37 cellular contexts compared by ENCODE assay signal in genomic region chr4:58961283-58961682, GRCh38.
A peak's percentile ranks its signal among the peaks of the same experiment; 100 is the strongest.
DNase-seq lines count a peak whose midpoint lies in the region; ATAC-seq, FAIRE-seq and TF ChIP-seq lines count a peak whose summit lies in the region.
"Had no signal": no experiment of that assay in that cellular context is flagged by ENCODE, and none has a peak within 500 bp of the region (broad histone marks: within the 10 kb centered on the region; RNA-seq: fewer than 3 reads in every experiment).

No MANE protein-coding gene starts in this region.

- peaks cover 41% of the 10 kb centered on the region for H3K4me1 ChIP-seq in OCI-LY3 (ENCODE audit: low read length)
- H3K4me1 ChIP-seq in GM12878 (ENCODE audit: control insufficient read depth, insufficient read depth, low read length), result no peaks in the 10 kb centered on the region
- H3K4me1 ChIP-seq: A549, BE2C, BLaER1, Caco-2 had no signal

- TF ChIP-seq POLR2A in GM12891 (IDR thresholded peaks at IDR 0.05; ENCODE audit: low read depth, low read length) (no peak), GM12878 (IDR thresholded peaks at IDR 0.05; ENCODE audit: low read depth, low read length) (no peak)

- H3K36me3 Mint-ChIP-seq in activated CD8-positive, alpha-beta T cell treated with anti-CD3 and anti-CD28 coated beads, Interleukin-2, amount 10 ng/mL, durations not matched to agents 7 days and 5 days (ENCODE audit: low read depth), result no peaks in the 10 kb centered on the region
- H3K36me3 Mint-ChIP-seq: CD14-positive monocyte; CD4-positive, CD25-positive, alpha-beta regulatory T cell; CD8-positive, alpha-beta memory T cell; CD8-positive, alpha-beta T cell had no signal

- no peaks in the 10 kb centered on the region for H3K4me1 Mint-ChIP-seq in activated CD8-positive, alpha-beta T cell treated with anti-CD3 and anti-CD28 coated beads, Interleukin-2, amount 10 ng/mL, durations not matched to agents 7 days and 5 days (ENCODE audit: low read depth)
- H3K4me1 Mint-ChIP-seq: B cell; CD14-positive monocyte; CD4-positive, alpha-beta memory T cell; CD4-positive, CD25-positive, alpha-beta regulatory T cell; CD8-positive, alpha-beta memory T cell had no signal

- no peak for TF ChIP-seq EP300 in GM12878 (IDR thresholded peaks at IDR 0.05; ENCODE audit: borderline replicate concordance in 1 of 2, control insufficient read depth in 1 of 2, low read depth in 2 of 2, low read length in 2 of 2)

- WGBS in GM12878 (ENCODE audit: insufficient coverage, insufficient replicate concordance, low lambda C conversion rate, missing lambda C conversion rate), result 28% methylated on average over 2 of the region's 2 CpGs

- no peaks in the 10 kb centered on the region for H4K20me1 ChIP-seq in OCI-LY3 (ENCODE audit: insufficient read depth, low read length)
- H4K20me1 ChIP-seq in GM12878 (ENCODE audit: control insufficient read depth, insufficient read depth), result no peaks in the 10 kb centered on the region
- H4K20me1 ChIP-seq: BLaER1; BLaER1 treated with 17β-estradiol and CSF1 and Interleukin-3, amounts not matched to agents 10 nM and 100 nM had no signal

- H3K36me3 ChIP-seq in OCI-LY3 (replicated peaks; ENCODE audit: low read depth, low read length) (peaks cover 24% of the 10 kb centered on the region), GM12878 (ENCODE audit: control insufficient read depth in 2 of 2, insufficient read depth in 2 of 2, low read length in 1 of 2) (no peaks in the 10 kb centered on the region), brain microvascular endothelial cell (replicated peaks) (no peaks in the 10 kb centered on the region)
- H3K36me3 ChIP-seq: BE2C; BLaER1; BLaER1 treated with 17β-estradiol and CSF1 and Interleukin-3, amounts not matched to agents 10 nM and 100 nM had no signal

- RAD21 ChIA-PET in GM12878 (lab: Charles Lee; ENCODE audit: unreplicated experiment), result no interaction called here

- no peaks in the 10 kb centered on the region for H3K27me3 Mint-ChIP-seq in activated CD8-positive, alpha-beta T cell treated with anti-CD3 and anti-CD28 coated beads, Interleukin-2, amount 10 ng/mL, durations not matched to agents 7 days and 5 days (ENCODE audit: low read depth)
- H3K27me3 Mint-ChIP-seq: B cell; CD4-positive, alpha-beta memory T cell; CD4-positive, alpha-beta T cell; CD4-positive, CD25-positive, alpha-beta regulatory T cell; CD8-positive, alpha-beta memory T cell had no signal

- peak overlapping the region; percentile 83 for H3K4me2 ChIP-seq in OCI-LY3 (ENCODE audit: low read length)
- H3K4me2 ChIP-seq in GM12878 (ENCODE audit: control insufficient read depth, insufficient read depth), result no peak overlapping the region
- H3K4me2 ChIP-seq: A549; BLaER1; BLaER1 treated with 17β-estradiol and CSF1 and Interleukin-3, amounts not matched to agents 10 nM and 100 nM had no signal

- H2AFZ ChIP-seq in OCI-LY3 (ENCODE audit: low read depth, low read length) (peak overlapping the region; percentile 22; the same call in 1 of the 2 replicates), GM12878 (ENCODE audit: control insufficient read depth, low read depth, low read length) (no peak overlapping the region)

- intact Hi-C loops in GM12878 (cut with micrococcal nuclease; ENCODE audit: unreplicated experiment), result no loop called here

- H3K9ac ChIP-seq in OCI-LY3 (ENCODE audit: low read length) (peak overlapping the region; percentile 60), GM12878 (ENCODE audit: control insufficient read depth, insufficient read depth, low read length) (no peak overlapping the region)
- H3K9ac ChIP-seq: BLaER1; BLaER1 treated with 17β-estradiol and CSF1 and Interleukin-3, amounts not matched to agents 10 nM and 100 nM had no signal

- H3K27me3 ChIP-seq in OCI-LY3 (ENCODE audit: low read depth, low read length) (no peaks in the 10 kb centered on the region), GM12878 (replicated peaks in 1 of 2; ENCODE audit: control insufficient read depth in 2 of 2, insufficient read depth in 2 of 2, low read length in 1 of 2) (no peaks in the 10 kb centered on the region), brain microvascular endothelial cell (replicated peaks) (no peaks in the 10 kb centered on the region)
- H3K27me3 ChIP-seq: BE2C; BLaER1; BLaER1 treated with 17β-estradiol and CSF1 and Interleukin-3, amounts not matched to agents 10 nM and 100 nM had no signal

- in situ Hi-C loops in GM12878 (cut with MboI), result loop anchor here (25.0 kb wide), 1 partner anchor 99 kb away; no protein-coding TSS in a partner anchor
- in situ Hi-C loops in brain microvascular endothelial cell (cut with HindIII; ENCODE audit: low pct_ligation_motif_present, low sequenced_read_pairs), result no loop called here

- peak; percentile 41 for ATAC-seq in GM18868 (IDR thresholded peaks at IDR 0.05; ENCODE audit: unreplicated experiment)
- ATAC-seq in GM12878, result peak; percentile 81
- no peak for ATAC-seq in activated CD8-positive, alpha-beta T cell treated with anti-CD3 and anti-CD28 coated beads, Interleukin-2, amount 10 ng/mL, durations not matched to agents 7 days and 5 days
- ATAC-seq: A549; CD8-positive, alpha-beta T cell had no signal

- no peak overlapping the region for H3K27ac Mint-ChIP-seq in activated CD8-positive, alpha-beta T cell treated with anti-CD3 and anti-CD28 coated beads, Interleukin-2, amount 10 ng/mL, durations not matched to agents 7 days and 5 days
- H3K27ac Mint-ChIP-seq: B cell; CD14-positive monocyte; CD4-positive, alpha-beta memory T cell; CD4-positive, alpha-beta T cell; CD4-positive, CD25-positive, alpha-beta regulatory T cell; CD8-positive, alpha-beta memory T cell; CD8-positive, alpha-beta T cell had no signal

- H3K9me3 ChIP-seq in OCI-LY3 (ENCODE audit: insufficient read depth, low read length) (0 out of 2 replicates have a peak, but pooled peaks cover 13% of the 10 kb centered on the region), GM12878 (replicated peaks; ENCODE audit: control insufficient read depth, insufficient read depth, low read length) (no peaks in the 10 kb centered on the region)
- H3K9me3 ChIP-seq: A549; BE2C; BLaER1; BLaER1 treated with 17β-estradiol and CSF1 and Interleukin-3, amounts not matched to agents 10 nM and 100 nM; Caco-2 had no signal

- DNase-seq in GM12891 (ENCODE audit: insufficient read length, low spot score), result no peak
- no peak for DNase-seq in GM12878 (ENCODE audit: low read depth, low spot score)
- no peak for DNase-seq in activated CD8-positive, alpha-beta T cell treated with anti-CD3 and anti-CD28 coated beads, Interleukin-2, amount 10 ng/mL, durations not matched to agents 7 days and 5 days
- DNase-seq in HUDEP-2 (lab: John Stamatoyannopoulos, UW; ENCODE audit: unreplicated experiment in 76 of 76), result no peak
- no peak for DNase-seq in OCI-M1 (lab: John Stamatoyannopoulos, UW)
- DNase-seq in brain microvascular endothelial cell, result no peak
- DNase-seq: 8988T; ACHN; AML-193; BE2C; C1 segment of cervical spinal cord; Caco-2; Calu3; CD4-positive, alpha-beta memory T cell; CD4-positive, alpha-beta T cell; CD4-positive, CD25-positive, alpha-beta regulatory T cell; CD8-positive, alpha-beta memory T cell; CD8-positive, alpha-beta T cell; COR-L47; DMS 273 treated with DMSO at 0.1 percent for 48 hours; DMS153; DMS53; DMS79; DMS79 treated with DMSO at 0.1 percent for 48 hours; DND-41; EL had no signal

- no peak overlapping the region for H3K4me3 Mint-ChIP-seq in activated CD8-positive, alpha-beta T cell treated with anti-CD3 and anti-CD28 coated beads, Interleukin-2, amount 10 ng/mL, durations not matched to agents 7 days and 5 days
- H3K4me3 Mint-ChIP-seq: B cell; CD14-positive monocyte; CD4-positive, alpha-beta memory T cell; CD4-positive, alpha-beta T cell; CD4-positive, CD25-positive, alpha-beta regulatory T cell; CD8-positive, alpha-beta memory T cell; CD8-positive, alpha-beta T cell had no signal

- peak; percentile 14; the same call in 1 of the 2 replicates for TF ChIP-seq RAD21 in GM12878 (IDR thresholded peaks at IDR 0.05; ENCODE audit: insufficient read depth, low read depth, low read length)

- POLR2A ChIA-PET in GM12878 (lab: Charles Lee), result no interaction called here
- POLR2A ChIA-PET in activated CD8-positive, alpha-beta T cell treated with anti-CD3 and anti-CD28 coated beads, Interleukin-2, amount 10 ng/mL, durations not matched to agents 7 days and 5 days (lab: Charles Lee), result no interaction called here

- BruUV-seq in GM12878 (replicated peaks; lab: Mats Ljungman, UMichigan), result no TSS peak

- SMC1A ChIA-PET in GM12878 (lab: Charles Lee; ENCODE audit: uncharacterized antibody, unreplicated experiment), result interaction anchor here (0.8 kb wide), 1 partner anchor 15 kb away, joined by 3 read pairs; no protein-coding TSS in a partner anchor

- TF ChIP-seq CTCF in OCI-LY3 (IDR thresholded peaks at IDR 0.05; ENCODE audit: low read depth, low read length) (no peak), GM12878 (IDR thresholded peaks at IDR 0.05 in 2 of 3, conservative IDR thresholded peaks at IDR 0.05 in 1 of 3; ENCODE audit: control insufficient read depth in 2 of 3, extremely low read depth in 1 of 3, insufficient read depth in 1 of 3, low read depth in 3 of 3, low read length in 3 of 3) (no peak), brain microvascular endothelial cell (IDR thresholded peaks at IDR 0.05; ENCODE audit: low read depth, low read length, missing control alignments) (no peak)

- FAIRE-seq in GM12891 (lab: Jason Lieb, UNC), result no peak
- no peak for FAIRE-seq in GM12878 (lab: Jason Lieb, UNC)
- FAIRE-seq: A204.1, A549, D721Med had no signal

- peaks cover 3% of the 10 kb centered on the region for H3K9me3 Mint-ChIP-seq in activated CD8-positive, alpha-beta T cell treated with anti-CD3 and anti-CD28 coated beads, Interleukin-2, amount 10 ng/mL, durations not matched to agents 7 days and 5 days (ENCODE audit: insufficient read depth)

- no peaks in the 10 kb centered on the region for H3K79me2 ChIP-seq in OCI-LY3 (ENCODE audit: low read length)
- H3K79me2 ChIP-seq in GM12878 (ENCODE audit: control insufficient read depth, insufficient read depth, low read length), result no peaks in the 10 kb centered on the region

- H3K4me3 ChIP-seq in OCI-LY3 (ENCODE audit: low read length) (peak overlapping the region; percentile 55), GM12878 (no peak overlapping the region), brain microvascular endothelial cell (ENCODE audit: low read depth, low read length) (no peak overlapping the region)
- H3K4me3 ChIP-seq: A549; BLaER1; BLaER1 treated with 17β-estradiol and CSF1 and Interleukin-3, amounts not matched to agents 10 nM and 100 nM had no signal

- CTCF ChIA-PET in GM12878 (lab: Yijun Ruan, JAX), result no interaction called here
- CTCF ChIA-PET in activated CD8-positive, alpha-beta T cell treated with anti-CD3 and anti-CD28 coated beads, Interleukin-2, amount 10 ng/mL, durations not matched to agents 7 days and 5 days (lab: Charles Lee), result no interaction called here

- H3K27ac ChIP-seq in OCI-LY3 (ENCODE audit: low read length), result peak overlapping the region; percentile 97
- H3K27ac ChIP-seq in GM12878 (ENCODE audit: control insufficient read depth, insufficient read depth), result no peak overlapping the region
- no peak overlapping the region for H3K27ac ChIP-seq in brain microvascular endothelial cell
- H3K27ac ChIP-seq: 22Rv1; A549; BLaER1; BLaER1 treated with 17β-estradiol and CSF1 and Interleukin-3, amounts not matched to agents 10 nM and 100 nM; C4-2B had no signal

TF ChIP-seq in GM12891, 5 proteins besides CTCF, POLR2A, EP300 and RAD21 (continues in another document):
- TF ChIP-seq SPI1 (IDR thresholded peaks at IDR 0.05; ENCODE audit: low read depth, low read length), result peak; percentile 63

TF ChIP-seq in GM12878, 131 proteins besides CTCF, POLR2A, EP300 and RAD21 (continues in another document):
- TF ChIP-seq JUNB (IDR thresholded peaks at IDR 0.05), result peak; percentile 21; the same call in 1 of the 2 replicates
